1 cellular context compared by ENCODE assay signal in genomic region chr1:116982319-116983004, GRCh38.
TF ChIP-seq lines count a peak whose summit lies in the region.

No MANE protein-coding gene starts in this region.

TF ChIP-seq in SK-N-SH treated with all-trans-retinoic acid at 6 μM for 48 hours, 23 proteins besides CTCF, POLR2A, EP300 and RAD21 (continued from another document):
- TF ChIP-seq CSRNP3 (CRISPR knock-in tag; IDR thresholded peaks at IDR 0.05) (no peak), ZNF70 (CRISPR knock-in tag; IDR thresholded peaks at IDR 0.05) (no peak), ZNF8 (CRISPR knock-in tag; IDR thresholded peaks at IDR 0.05) (no peak), OSR1 (CRISPR knock-in tag; IDR thresholded peaks at IDR 0.05) (no peak), ZFP30 (CRISPR knock-in tag; IDR thresholded peaks at IDR 0.05) (no peak), SNAI2 (CRISPR knock-in tag; IDR thresholded peaks at IDR 0.05) (no peak)
